ENCODE assay signal across 9 cellular contexts in genomic region chr19:27774827-27775226, GRCh38.
A peak's percentile ranks its signal among the peaks of the same experiment; 100 is the strongest.
DNase-seq lines count a peak whose midpoint lies in the region; ATAC-seq lines count a peak whose summit lies in the region.
"Had no signal": no experiment of that assay in that cellular context is flagged by ENCODE, and none has a peak within 500 bp of the region (broad histone marks: within the 10 kb centered on the region; RNA-seq: fewer than 3 reads in every experiment).

No MANE protein-coding gene starts in this region.

- peaks cover 78% of the 10 kb centered on the region for H3K9me3 Mint-ChIP-seq in activated naive CD4-positive, alpha-beta T cell treated with anti-CD3 and anti-CD28 coated beads for 36 hours
- H3K9me3 Mint-ChIP-seq in activated naive CD8-positive, alpha-beta T cell treated with anti-CD3 and anti-CD28 coated beads, Interleukin-2, amount 50 U/mL, for 24 hours = peaks cover 86% of the 10 kb centered on the region

- CTCF ChIA-PET in activated naive CD4-positive, alpha-beta T cell treated with anti-CD3 and anti-CD28 coated beads for 36 hours (lab: Charles Lee) = interaction anchor here (0.9 kb wide), 1 partner anchor 9 kb away, joined by 3 read pairs; no protein-coding TSS in a partner anchor

- peaks cover 72% of the 10 kb centered on the region for H3K36me3 Mint-ChIP-seq in activated naive CD4-positive, alpha-beta T cell treated with anti-CD3 and anti-CD28 coated beads for 36 hours (ENCODE audit: low read depth)
- H3K36me3 Mint-ChIP-seq in activated naive CD8-positive, alpha-beta T cell treated with anti-CD3 and anti-CD28 coated beads, Interleukin-2, amount 50 U/mL, for 24 hours (ENCODE audit: low read depth) = peaks cover 70% of the 10 kb centered on the region

- peak; percentile 12 for DNase-seq in activated naive CD4-positive, alpha-beta T cell treated with anti-CD3 and anti-CD28 coated beads for 36 hours
- no peak for DNase-seq in activated naive CD4-positive, alpha-beta T cell treated with Interleukin-2 at 50 U/mL for 16 hours
- DNase-seq in Kasumi-1 (lab: John Stamatoyannopoulos, UW) = peak; percentile 39 to 56
- peak; percentile 39 for DNase-seq in activated naive CD8-positive, alpha-beta T cell treated with anti-CD3 and anti-CD28 coated beads, Interleukin-2, amount 50 U/mL, for 24 hours
- DNase-seq in posterior vena cava (ENCODE audit: low spot score) = peak; percentile 12
- DNase-seq in OCI-M2 (lab: John Stamatoyannopoulos, UW; ENCODE audit: unreplicated experiment) = no peak
- DNase-seq in middle frontal gyrus (ENCODE audit: extremely low spot score, low spot score) = no peak
- no peak for DNase-seq in NCI-H146 treated with DMSO at 0.1 percent for 48 hours (lab: John Stamatoyannopoulos, UW; ENCODE audit: unreplicated experiment)
- DNase-seq: caudate nucleus had no signal

- no peak for ATAC-seq in activated naive CD8-positive, alpha-beta T cell treated with anti-CD3 and anti-CD28 coated beads, Interleukin-2, amount 50 U/mL, for 24 hours

- no peak overlapping the region for H3K27ac Mint-ChIP-seq in activated naive CD4-positive, alpha-beta T cell treated with anti-CD3 and anti-CD28 coated beads for 36 hours
- no peak overlapping the region for H3K27ac Mint-ChIP-seq in activated naive CD8-positive, alpha-beta T cell treated with anti-CD3 and anti-CD28 coated beads, Interleukin-2, amount 50 U/mL, for 24 hours

- no peak overlapping the region for H3K4me3 Mint-ChIP-seq in activated naive CD4-positive, alpha-beta T cell treated with anti-CD3 and anti-CD28 coated beads for 36 hours
- H3K4me3 Mint-ChIP-seq in activated naive CD8-positive, alpha-beta T cell treated with anti-CD3 and anti-CD28 coated beads, Interleukin-2, amount 50 U/mL, for 24 hours = no peak overlapping the region

- H3K4me1 Mint-ChIP-seq in activated naive CD4-positive, alpha-beta T cell treated with anti-CD3 and anti-CD28 coated beads for 36 hours (ENCODE audit: low read depth) = no peaks in the 10 kb centered on the region
- no peaks in the 10 kb centered on the region for H3K4me1 Mint-ChIP-seq in activated naive CD8-positive, alpha-beta T cell treated with anti-CD3 and anti-CD28 coated beads, Interleukin-2, amount 50 U/mL, for 24 hours

- no peaks in the 10 kb centered on the region for H3K27me3 Mint-ChIP-seq in activated naive CD4-positive, alpha-beta T cell treated with anti-CD3 and anti-CD28 coated beads for 36 hours (ENCODE audit: low read depth)
- H3K27me3 Mint-ChIP-seq in activated naive CD8-positive, alpha-beta T cell treated with anti-CD3 and anti-CD28 coated beads, Interleukin-2, amount 50 U/mL, for 24 hours = no peaks in the 10 kb centered on the region

- intact Hi-C loops in activated naive CD4-positive, alpha-beta T cell treated with anti-CD3 and anti-CD28 coated beads for 36 hours (cut with micrococcal nuclease) = no loop called here
- intact Hi-C loops in posterior vena cava (cut with DNase I) = no loop called here

Comparison
In these comparisons a context has a peak if more than half of its experiments do, and no peak if none do; other contexts are left out.
1. DNase-seq: peak in activated naive CD4-positive, alpha-beta T cell treated with anti-CD3 and anti-CD28 coated beads for 36 hours (single experiment), Kasumi-1 (2 of 2), activated naive CD8-positive, alpha-beta T cell treated with anti-CD3 and anti-CD28 coated beads, Interleukin-2, amount 50 U/mL, for 24 hours (single experiment) and posterior vena cava (single experiment); none in activated naive CD4-positive, alpha-beta T cell treated with Interleukin-2 at 50 U/mL for 16 hours (single experiment), OCI-M2 (single experiment), middle frontal gyrus (single experiment) and NCI-H146 treated with DMSO at 0.1 percent for 48 hours (single experiment).